1 cellular context compared by ENCODE assay signal in the genomic region with DNA sequence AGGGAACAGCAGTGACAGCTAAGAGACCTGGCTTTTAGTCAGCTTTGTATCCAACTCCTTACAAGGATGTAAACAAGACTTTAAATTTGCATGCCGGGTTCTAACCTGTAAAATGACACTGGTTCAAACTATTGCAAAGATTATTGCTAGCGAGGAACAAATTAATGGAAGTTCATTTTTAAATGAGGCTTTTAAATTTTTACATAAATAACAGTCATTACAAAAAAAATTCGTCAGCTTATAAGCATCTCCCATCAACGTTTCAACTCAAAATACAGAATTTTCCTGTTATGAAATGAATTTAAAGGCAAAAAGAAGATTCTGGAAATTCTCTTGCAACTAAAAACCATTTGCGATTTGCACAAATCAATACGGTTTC.
TF ChIP-seq lines count a peak whose summit lies in the region.

No MANE protein-coding gene starts in this region.

TF ChIP-seq in liver, 16 proteins besides CTCF, POLR2A, EP300 and RAD21 (continued from another document):
- TF ChIP-seq, protein P1, sequence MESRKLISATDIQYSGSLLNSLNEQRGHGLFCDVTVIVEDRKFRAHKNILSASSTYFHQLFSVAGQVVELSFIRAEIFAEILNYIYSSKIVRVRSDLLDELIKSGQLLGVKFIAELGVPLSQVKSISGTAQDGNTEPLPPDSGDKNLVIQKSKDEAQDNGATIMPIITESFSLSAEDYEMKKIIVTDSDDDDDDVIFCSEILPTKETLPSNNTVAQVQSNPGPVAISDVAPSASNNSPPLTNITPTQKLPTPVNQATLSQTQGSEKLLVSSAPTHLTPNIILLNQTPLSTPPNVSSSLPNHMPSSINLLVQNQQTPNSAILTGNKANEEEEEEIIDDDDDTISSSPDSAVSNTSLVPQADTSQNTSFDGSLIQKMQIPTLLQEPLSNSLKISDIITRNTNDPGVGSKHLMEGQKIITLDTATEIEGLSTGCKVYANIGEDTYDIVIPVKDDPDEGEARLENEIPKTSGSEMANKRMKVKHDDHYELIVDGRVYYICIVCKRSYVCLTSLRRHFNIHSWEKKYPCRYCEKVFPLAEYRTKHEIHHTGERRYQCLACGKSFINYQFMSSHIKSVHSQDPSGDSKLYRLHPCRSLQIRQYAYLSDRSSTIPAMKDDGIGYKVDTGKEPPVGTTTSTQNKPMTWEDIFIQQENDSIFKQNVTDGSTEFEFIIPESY (IDR thresholded peaks at IDR 0.05) = no peak
